1 cellular context compared by ENCODE assay signal in genomic region chr20:3470627-3471396, GRCh38.
A peak's percentile ranks its signal among the peaks of the same experiment; 100 is the strongest.
TF ChIP-seq lines count a peak whose summit lies in the region.

Gene ATRN (plus strand): TSS chr20:3471018. CDS start chr20:3471108, 90 bp downstream.

TF ChIP-seq in H1, 55 proteins besides CTCF, POLR2A, EP300 and RAD21:
- TF ChIP-seq SUZ12 (IDR thresholded peaks at IDR 0.05; ENCODE audit: low read length) (no peak), EZH2 (IDR thresholded peaks at IDR 0.05; ENCODE audit: low read depth, low read length, severe bottlenecking) (no peak), CTBP2 (IDR thresholded peaks at IDR 0.05; ENCODE audit: borderline replicate concordance, insufficient read depth, insufficient read length, low read length) (peak; percentile 29), SIN3A (conservative IDR thresholded peaks at IDR 0.05 in 1 of 2, IDR thresholded peaks at IDR 0.05 in 1 of 2; ENCODE audit: low read depth in 1 of 2, low read length in 2 of 2) (peak; percentile 24 to 59; a peak in 1 of 4 replicates), KDM1A (IDR thresholded peaks at IDR 0.05; ENCODE audit: borderline replicate concordance, low read length) (no peak; the same call in 1 of the 2 replicates), CBX5 (IDR thresholded peaks at IDR 0.05; ENCODE audit: low read depth, low read length) (no peak), TAF1 (IDR thresholded peaks at IDR 0.05; ENCODE audit: low read depth, low read length) (peak; percentile 57), BCL11A (IDR thresholded peaks at IDR 0.05; ENCODE audit: low read depth in 2 of 2, low read length in 2 of 2) (no peak), POLR2AphosphoS5 (IDR thresholded peaks at IDR 0.05; ENCODE audit: low read depth, low read length) (peak; percentile 61), BRCA1 (IDR thresholded peaks at IDR 0.05; ENCODE audit: low read depth, low read length) (no peak), MAFK (IDR thresholded peaks at IDR 0.05; ENCODE audit: low read depth, low read length) (no peak), EGR1 (IDR thresholded peaks at IDR 0.05; ENCODE audit: borderline replicate concordance, low read depth, low read length) (peak; percentile 97), KDM4A (IDR thresholded peaks at IDR 0.05; ENCODE audit: low read depth, low read length, severe bottlenecking) (peak; percentile 96), TCF12 (IDR thresholded peaks at IDR 0.05; ENCODE audit: low read depth, low read length) (0 out of 2 replicates have a peak, but pooled peaks have one; percentile 17), HDAC2 (IDR thresholded peaks at IDR 0.05; ENCODE audit: borderline replicate concordance in 1 of 2, low read depth in 2 of 2, low read length in 2 of 2) (peak; percentile 53 to 61; a peak in 1 of 4 replicates), ASH2L (IDR thresholded peaks at IDR 0.05; ENCODE audit: low read length) (peak; percentile 78), NRF1 (IDR thresholded peaks at IDR 0.05; ENCODE audit: low read depth, low read length) (peak; percentile 37), SIX5 (IDR thresholded peaks at IDR 0.05; ENCODE audit: low read depth, low read length) (no peak), RBBP5 (IDR thresholded peaks at IDR 0.05; ENCODE audit: borderline replicate concordance, low read depth, low read length) (0 out of 2 replicates have a peak, but pooled peaks have one; percentile 65), TEAD4 (IDR thresholded peaks at IDR 0.05; ENCODE audit: low read depth, low read length) (0 out of 2 replicates have a peak, but pooled peaks have one; percentile 6), PHF8 (conservative IDR thresholded peaks at IDR 0.05; ENCODE audit: low read depth, low read length) (peak; percentile 61), CREB1 (IDR thresholded peaks at IDR 0.05) (0 out of 2 replicates have a peak, but pooled peaks have one; percentile 46), SP1 (IDR thresholded peaks at IDR 0.05; ENCODE audit: low read depth, low read length) (no peak), YY1 (IDR thresholded peaks at IDR 0.05; ENCODE audit: low read depth, low read length) (0 out of 2 replicates have a peak, but pooled peaks have one; percentile 39), GABPA (IDR thresholded peaks at IDR 0.05; ENCODE audit: borderline replicate concordance, insufficient read depth, low read length) (no peak), CHD2 (IDR thresholded peaks at IDR 0.05; ENCODE audit: low read length) (no peak), KDM5A (IDR thresholded peaks at IDR 0.05; ENCODE audit: low read length) (no peak), BACH1 (IDR thresholded peaks at IDR 0.05; ENCODE audit: low read length) (peak; percentile 78), SAP30 (IDR thresholded peaks at IDR 0.05; ENCODE audit: insufficient read depth, insufficient replicate concordance, low read length) (no peak)
- TF ChIP-seq, protein P1, sequence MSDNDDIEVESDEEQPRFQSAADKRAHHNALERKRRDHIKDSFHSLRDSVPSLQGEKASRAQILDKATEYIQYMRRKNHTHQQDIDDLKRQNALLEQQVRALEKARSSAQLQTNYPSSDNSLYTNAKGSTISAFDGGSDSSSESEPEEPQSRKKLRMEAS (IDR thresholded peaks at IDR 0.05), result peak; percentile 41; the same call in 1 of the 2 replicates
- TF ChIP-seq, protein P2, sequence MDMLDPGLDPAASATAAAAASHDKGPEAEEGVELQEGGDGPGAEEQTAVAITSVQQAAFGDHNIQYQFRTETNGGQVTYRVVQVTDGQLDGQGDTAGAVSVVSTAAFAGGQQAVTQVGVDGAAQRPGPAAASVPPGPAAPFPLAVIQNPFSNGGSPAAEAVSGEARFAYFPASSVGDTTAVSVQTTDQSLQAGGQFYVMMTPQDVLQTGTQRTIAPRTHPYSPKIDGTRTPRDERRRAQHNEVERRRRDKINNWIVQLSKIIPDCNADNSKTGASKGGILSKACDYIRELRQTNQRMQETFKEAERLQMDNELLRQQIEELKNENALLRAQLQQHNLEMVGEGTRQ (IDR thresholded peaks at IDR 0.05; ENCODE audit: low read length), result no peak
